35 cellular contexts compared by ENCODE assay signal in the genomic region with DNA sequence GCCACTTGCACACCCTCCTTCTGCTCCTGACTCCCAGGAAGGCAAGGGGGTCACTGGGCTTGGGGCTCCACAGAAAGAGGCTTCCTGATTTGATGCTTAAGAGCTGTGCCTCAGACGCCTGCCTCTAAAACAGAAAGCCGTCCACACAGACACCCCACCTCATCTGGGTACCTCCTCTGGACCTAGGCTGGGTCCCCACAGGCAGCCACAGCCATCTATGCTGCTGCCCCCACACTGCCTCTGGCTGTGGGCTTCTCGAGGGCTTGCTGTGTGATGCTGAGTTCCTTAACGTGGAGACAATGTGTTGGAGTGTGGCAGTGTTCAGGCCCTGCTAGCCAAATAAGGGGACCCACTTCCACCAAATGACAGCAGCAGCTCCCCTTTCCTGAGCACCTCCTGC.
"Had no signal": no experiment of that assay in that cellular context is flagged by ENCODE, and none has a peak within 500 bp of the region (broad histone marks: within the 10 kb centered on the region; RNA-seq: fewer than 3 reads in every experiment).

No MANE protein-coding gene starts in this region.

- H3K27ac Mint-ChIP-seq: activated B cell treated with CpG ODN at 0.5 μM for 24 hours; activated CD4-positive, alpha-beta memory T cell treated with anti-CD3 and anti-CD28 coated beads for 36 hours; activated CD4-positive, alpha-beta T cell treated with anti-CD3 and anti-CD28 coated beads, Interleukin-2, amount 10 ng/mL, durations not matched to agents 24 days and 14 days; activated naive CD4-positive, alpha-beta T cell treated with anti-CD3 and anti-CD28 coated beads for 36 hours; activated naive CD4-positive, alpha-beta T cell treated with anti-CD3 and anti-CD28 coated beads, Interleukin-2, amount 50 U/mL, for 72 hours; activated naive CD8-positive, alpha-beta T cell treated with anti-CD3 and anti-CD28 coated beads for 36 hours; activated T-cell treated with anti-CD3 and anti-CD28 coated beads, Interleukin-2, amount 50 U/mL, for 72 hours; activated T-helper 1 cell treated with anti-CD3 and anti-CD28 coated beads, Interleukin-12 subunit alpha, Interleukin-12 subunit beta, Interleukin-2, Interleukin-4 antibody, amounts not matched to agents 30 ng/mL and 10 ng/mL and 1 ng/mL, durations not matched to agents 14 hours and 24 hours and 36 hours; activated T-helper 17 cell treated with anti-CD3 and anti-CD28 coated beads, Interleukin-2, amount 50 U/mL, for 72 hours; T-helper 1 cell treated with Interleukin-12 subunit alpha and Interleukin-12 subunit beta and Interleukin-4 antibody, amounts not matched to agents 30 μg/mL and 1 μg/mL, for 36 hours; T-helper 2 cell treated with Interferon-gamma antibody and Interleukin-4, amounts not matched to agents 5 μg/mL and 100 μg/mL, for 36 hours had no signal

- H3K4me1 Mint-ChIP-seq: activated B cell treated with CpG ODN at 0.5 μM for 24 hours; activated CD4-positive, alpha-beta T cell treated with anti-CD3 and anti-CD28 coated beads, Interleukin-2, amount 10 ng/mL, durations not matched to agents 24 days and 14 days; activated naive CD8-positive, alpha-beta T cell treated with anti-CD3 and anti-CD28 coated beads for 36 hours; activated T-helper 17 cell treated with anti-CD3 and anti-CD28 coated beads, Interleukin-2, amount 50 U/mL, for 72 hours; central memory CD8-positive, alpha-beta T cell had no signal

- ATAC-seq: activated naive CD4-positive, alpha-beta T cell treated with anti-CD3 and anti-CD28 coated beads, Interleukin-2, amount 50 U/mL, for 72 hours; activated T-cell treated with anti-CD3 and anti-CD28 coated beads, Interleukin-2, amount 50 U/mL, for 4 hours; activated T-cell treated with anti-CD3 and anti-CD28 coated beads, Interleukin-2, amount 50 U/mL, for 72 hours; activated T-helper 17 cell treated with anti-CD3 and anti-CD28 coated beads, Interleukin-2, amount 50 U/mL, for 72 hours; body of pancreas had no signal

- DNase-seq: activated B cell treated with CpG ODN at 0.5 μM for 24 hours; activated CD4-positive, alpha-beta memory T cell treated with anti-CD3 and anti-CD28 coated beads for 36 hours; activated CD4-positive, alpha-beta T cell treated with anti-CD3 and anti-CD28 coated beads for 4 hours; activated CD4-positive, alpha-beta T cell treated with anti-CD3 and anti-CD28 coated beads, Interleukin-2, amount 10 ng/mL, durations not matched to agents 24 days and 14 days; activated CD4-positive, alpha-beta T cell treated with anti-CD3 and anti-CD28 coated beads, Interleukin-2, amount 50 U/mL, for 1 hour; activated CD4-positive, alpha-beta T cell treated with anti-CD3 and anti-CD28 coated beads, Interleukin-2, amount 50 U/mL, for 4 hours; activated CD4-positive, CD25-positive, alpha-beta regulatory T cell treated with anti-CD3 and anti-CD28 coated beads, Interleukin-2, amount 50 U/mL, for 72 hours; activated CD8-positive, alpha-beta memory T cell treated with anti-CD3 and anti-CD28 coated beads, Interleukin-2, amount 50 U/mL, for 4 hours; activated effector memory CD4-positive, alpha-beta T cell treated with anti-CD3 and anti-CD28 coated beads, Interleukin-2, amount 50 U/mL, for 16 hours; activated gamma-delta T cell treated with Interleukin-2 at 50 U/mL for 16 hours; activated naive CD4-positive, alpha-beta T cell; activated naive CD4-positive, alpha-beta T cell treated with anti-CD3 and anti-CD28 coated beads for 36 hours; activated naive CD4-positive, alpha-beta T cell treated with anti-CD3 and anti-CD28 coated beads, Interleukin-2, amount 50 U/mL, for 16 hours; activated naive CD8-positive, alpha-beta T cell treated with anti-CD3 and anti-CD28 coated beads for 36 hours; activated T-cell treated with anti-CD3 and anti-CD28 coated beads for 4 hours; activated T-cell treated with anti-CD3 and anti-CD28 coated beads, Interleukin-2, amount 50 U/mL, for 1 hour; activated T-cell treated with anti-CD3 and anti-CD28 coated beads, Interleukin-2, amount 50 U/mL, for 4 hours; activated T-cell treated with anti-CD3 and anti-CD28 coated beads, Interleukin-2, amount 50 U/mL, for 72 hours; adrenal gland; amniotic stem cell; body of pancreas; brain microvascular endothelial cell; cerebellar nuclear complex; SW 1271; T-helper 1 cell; T-helper 2 cell; T-helper 9 cell had no signal

- H3K27ac ChIP-seq: adrenal gland, body of pancreas, brain microvascular endothelial cell, breast epithelium, VCaP had no signal

- H3K9me3 Mint-ChIP-seq: activated B cell treated with CpG ODN at 0.5 μM for 24 hours; activated CD4-positive, alpha-beta memory T cell treated with anti-CD3 and anti-CD28 coated beads for 36 hours; activated naive CD8-positive, alpha-beta T cell treated with anti-CD3 and anti-CD28 coated beads for 36 hours; activated T-cell treated with anti-CD3 and anti-CD28 coated beads, Interleukin-2, amount 50 U/mL, for 4 hours; activated T-cell treated with anti-CD3 and anti-CD28 coated beads, Interleukin-2, amount 50 U/mL, for 72 hours; activated T-helper 1 cell treated with anti-CD3 and anti-CD28 coated beads, Interleukin-12 subunit alpha, Interleukin-12 subunit beta, Interleukin-2, Interleukin-4 antibody, amounts not matched to agents 30 ng/mL and 10 ng/mL and 1 ng/mL, durations not matched to agents 14 hours and 24 hours and 36 hours; activated T-helper 17 cell treated with anti-CD3 and anti-CD28 coated beads, Interleukin-2, amount 50 U/mL, for 72 hours; central memory CD8-positive, alpha-beta T cell; T-helper 1 cell treated with Interleukin-12 subunit alpha and Interleukin-12 subunit beta and Interleukin-4 antibody, amounts not matched to agents 30 μg/mL and 1 μg/mL, for 36 hours; T-helper 2 cell treated with Interferon-gamma antibody and Interleukin-4, amounts not matched to agents 5 μg/mL and 100 μg/mL, for 36 hours had no signal

- H3K4me3 ChIP-seq: adrenal gland, body of pancreas, breast epithelium had no signal

- H3K4me3 Mint-ChIP-seq: activated B cell treated with CpG ODN at 0.5 μM for 24 hours; activated CD4-positive, alpha-beta memory T cell treated with anti-CD3 and anti-CD28 coated beads for 36 hours; activated CD4-positive, alpha-beta T cell treated with anti-CD3 and anti-CD28 coated beads, Interleukin-2, amount 10 ng/mL, durations not matched to agents 24 days and 14 days; activated naive CD4-positive, alpha-beta T cell treated with anti-CD3 and anti-CD28 coated beads for 36 hours; activated naive CD8-positive, alpha-beta T cell treated with anti-CD3 and anti-CD28 coated beads for 36 hours; activated T-cell treated with anti-CD3 and anti-CD28 coated beads, Interleukin-2, amount 50 U/mL, for 4 hours; activated T-cell treated with anti-CD3 and anti-CD28 coated beads, Interleukin-2, amount 50 U/mL, for 72 hours; activated T-helper 1 cell treated with anti-CD3 and anti-CD28 coated beads, Interleukin-12 subunit alpha, Interleukin-12 subunit beta, Interleukin-2, Interleukin-4 antibody, amounts not matched to agents 30 ng/mL and 10 ng/mL and 1 ng/mL, durations not matched to agents 14 hours and 24 hours and 36 hours; activated T-helper 17 cell treated with anti-CD3 and anti-CD28 coated beads, Interleukin-2, amount 50 U/mL, for 72 hours; central memory CD8-positive, alpha-beta T cell; T-helper 1 cell treated with Interleukin-12 subunit alpha and Interleukin-12 subunit beta and Interleukin-4 antibody, amounts not matched to agents 30 μg/mL and 1 μg/mL, for 36 hours; T-helper 2 cell treated with Interferon-gamma antibody and Interleukin-4, amounts not matched to agents 5 μg/mL and 100 μg/mL, for 36 hours had no signal

- H3K4me1 ChIP-seq: adrenal gland, body of pancreas, breast epithelium had no signal

- H3K27me3 Mint-ChIP-seq: activated B cell treated with CpG ODN at 0.5 μM for 24 hours; activated CD4-positive, alpha-beta memory T cell treated with anti-CD3 and anti-CD28 coated beads for 36 hours; activated CD4-positive, alpha-beta T cell treated with anti-CD3 and anti-CD28 coated beads, Interleukin-2, amount 10 ng/mL, durations not matched to agents 24 days and 14 days; activated naive CD8-positive, alpha-beta T cell treated with anti-CD3 and anti-CD28 coated beads for 36 hours; activated T-helper 17 cell treated with anti-CD3 and anti-CD28 coated beads, Interleukin-2, amount 50 U/mL, for 72 hours; central memory CD8-positive, alpha-beta T cell had no signal

- H3K9me3 ChIP-seq: adrenal gland, body of pancreas, breast epithelium had no signal
